ENCODE assay signal across 10 cellular contexts in the genomic region with DNA sequence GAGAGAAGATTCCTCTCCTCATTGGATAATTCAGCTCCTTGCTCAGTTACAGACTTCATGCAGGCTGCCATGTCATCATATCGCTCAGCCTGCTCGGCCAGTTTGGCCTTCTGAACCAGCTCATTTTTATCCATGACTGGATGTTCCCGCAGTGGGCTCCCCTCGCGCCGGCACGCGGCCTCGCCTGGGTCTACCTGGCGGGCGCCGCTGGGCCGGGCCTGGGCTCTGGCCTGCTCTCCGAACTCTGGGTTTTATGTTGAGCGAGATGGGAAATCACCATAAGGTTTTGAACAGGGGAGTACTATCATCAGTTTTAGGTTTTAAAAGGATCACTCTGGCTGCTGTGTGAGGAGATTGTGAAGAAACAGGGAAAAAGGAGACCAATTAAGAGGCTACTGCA. TPM values are rescaled to one million over a fixed set of nuclear protein-coding genes. Genes with fewer than 3 reads are reported as not detected.
"Had no signal": no experiment of that assay in that cellular context is flagged by ENCODE, and none has a peak within 500 bp of the region (broad histone marks: within the 10 kb centered on the region; RNA-seq: fewer than 3 reads in every experiment).

No MANE protein-coding gene starts in this region.

RNA-seq across cellular contexts. Expression of gene GPR34, which starts 12.4 kb away (rescaled TPM):
- total RNA-seq: activated naive CD4-positive, alpha-beta T cell treated with anti-CD3 and anti-CD28 coated beads for 36 hours; activated T-helper 2 cell treated with anti-CD3 and anti-CD28 coated beads, Interferon-gamma antibody, Interleukin-2, Interleukin-4, amounts not matched to agents 10 μg/mL and 5 μg/mL and 100 μg/mL, durations not matched to agents 14 hours and 24 hours and 36 hours; astrocyte; bronchial epithelial cell; cardiac muscle cell; chondrocyte had no signal

RNA-seq across cellular contexts. Expression of gene GPR82, which starts 47.6 kb away (rescaled TPM):
- total RNA-seq: activated naive CD4-positive, alpha-beta T cell treated with anti-CD3 and anti-CD28 coated beads for 36 hours; activated T-helper 17 cell treated with anti-CD3 and anti-CD28 coated beads, Interleukin-2, amount 50 U/mL, for 72 hours; ascending aorta; astrocyte; bronchial epithelial cell; cardiac muscle cell; cardiac septum; cerebellum; chondrocyte had no signal
